1 cellular context compared by ENCODE assay signal in genomic region chr15:34101366-34102174, GRCh38.
TF ChIP-seq lines count a peak whose summit lies in the region.

TSS of gene EMC7 (minus strand) at chr15:34101862. CDS start at chr15:34101839, 23 bp downstream.
TSS of gene PGBD4 (plus strand) at chr15:34102083. CDS start at chr15:34102532, 449 bp downstream.

TF ChIP-seq in WTC11, 78 proteins besides CTCF, POLR2A, EP300 and RAD21 (continued from another document and continues in another):
- TF ChIP-seq, protein P1, sequence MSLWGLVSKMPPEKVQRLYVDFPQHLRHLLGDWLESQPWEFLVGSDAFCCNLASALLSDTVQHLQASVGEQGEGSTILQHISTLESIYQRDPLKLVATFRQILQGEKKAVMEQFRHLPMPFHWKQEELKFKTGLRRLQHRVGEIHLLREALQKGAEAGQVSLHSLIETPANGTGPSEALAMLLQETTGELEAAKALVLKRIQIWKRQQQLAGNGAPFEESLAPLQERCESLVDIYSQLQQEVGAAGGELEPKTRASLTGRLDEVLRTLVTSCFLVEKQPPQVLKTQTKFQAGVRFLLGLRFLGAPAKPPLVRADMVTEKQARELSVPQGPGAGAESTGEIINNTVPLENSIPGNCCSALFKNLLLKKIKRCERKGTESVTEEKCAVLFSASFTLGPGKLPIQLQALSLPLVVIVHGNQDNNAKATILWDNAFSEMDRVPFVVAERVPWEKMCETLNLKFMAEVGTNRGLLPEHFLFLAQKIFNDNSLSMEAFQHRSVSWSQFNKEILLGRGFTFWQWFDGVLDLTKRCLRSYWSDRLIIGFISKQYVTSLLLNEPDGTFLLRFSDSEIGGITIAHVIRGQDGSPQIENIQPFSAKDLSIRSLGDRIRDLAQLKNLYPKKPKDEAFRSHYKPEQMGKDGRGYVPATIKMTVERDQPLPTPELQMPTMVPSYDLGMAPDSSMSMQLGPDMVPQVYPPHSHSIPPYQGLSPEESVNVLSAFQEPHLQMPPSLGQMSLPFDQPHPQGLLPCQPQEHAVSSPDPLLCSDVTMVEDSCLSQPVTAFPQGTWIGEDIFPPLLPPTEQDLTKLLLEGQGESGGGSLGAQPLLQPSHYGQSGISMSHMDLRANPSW (CRISPR knock-in tag; conservative IDR thresholded peaks at IDR 0.05; ENCODE audit: low read depth): no peak
- no peak for TF ChIP-seq PRRX2 (CRISPR knock-in tag; IDR thresholded peaks at IDR 0.05)
- TF ChIP-seq GABPB1 (CRISPR knock-in tag; IDR thresholded peaks at IDR 0.05): peak; percentile 66; the same call in 1 of the 2 replicates
- no peak for TF ChIP-seq TEAD4 (CRISPR knock-in tag; IDR thresholded peaks at IDR 0.05)
- TF ChIP-seq E2F1 (CRISPR knock-in tag; IDR thresholded peaks at IDR 0.05): no peak
- TF ChIP-seq ZNF416 (CRISPR knock-in tag; IDR thresholded peaks at IDR 0.05): no peak
- TF ChIP-seq, protein P2, sequence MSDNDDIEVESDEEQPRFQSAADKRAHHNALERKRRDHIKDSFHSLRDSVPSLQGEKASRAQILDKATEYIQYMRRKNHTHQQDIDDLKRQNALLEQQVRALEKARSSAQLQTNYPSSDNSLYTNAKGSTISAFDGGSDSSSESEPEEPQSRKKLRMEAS (CRISPR knock-in tag; IDR thresholded peaks at IDR 0.05): peak; percentile 67
- TF ChIP-seq TEAD1 (CRISPR knock-in tag; IDR thresholded peaks at IDR 0.05): peak; percentile 67; the same call in 1 of the 2 replicates
- no peak for TF ChIP-seq ZNF263 (CRISPR knock-in tag; IDR thresholded peaks at IDR 0.05; ENCODE audit: low read depth)
- TF ChIP-seq SOX15 (CRISPR knock-in tag; IDR thresholded peaks at IDR 0.05): no peak
- TF ChIP-seq OVOL2 (CRISPR knock-in tag; IDR thresholded peaks at IDR 0.05; ENCODE audit: borderline replicate concordance): no peak
- TF ChIP-seq MYBL2 (CRISPR knock-in tag; IDR thresholded peaks at IDR 0.05): 0 out of 2 replicates have a peak, but pooled peaks have one; percentile 30
- peak; percentile 71 for TF ChIP-seq NFYB (CRISPR knock-in tag; conservative IDR thresholded peaks at IDR 0.05; ENCODE audit: low read depth)
- TF ChIP-seq CDX4 (CRISPR knock-in tag; IDR thresholded peaks at IDR 0.05; ENCODE audit: borderline replicate concordance): no peak
- TF ChIP-seq ELF4 (CRISPR knock-in tag; IDR thresholded peaks at IDR 0.05; ENCODE audit: low read depth): no peak
- TF ChIP-seq FOXP1 (CRISPR knock-in tag; IDR thresholded peaks at IDR 0.05; ENCODE audit: borderline replicate concordance): no peak
- no peak for TF ChIP-seq NFE2L1 (CRISPR knock-in tag; IDR thresholded peaks at IDR 0.05)
- TF ChIP-seq, protein P3, sequence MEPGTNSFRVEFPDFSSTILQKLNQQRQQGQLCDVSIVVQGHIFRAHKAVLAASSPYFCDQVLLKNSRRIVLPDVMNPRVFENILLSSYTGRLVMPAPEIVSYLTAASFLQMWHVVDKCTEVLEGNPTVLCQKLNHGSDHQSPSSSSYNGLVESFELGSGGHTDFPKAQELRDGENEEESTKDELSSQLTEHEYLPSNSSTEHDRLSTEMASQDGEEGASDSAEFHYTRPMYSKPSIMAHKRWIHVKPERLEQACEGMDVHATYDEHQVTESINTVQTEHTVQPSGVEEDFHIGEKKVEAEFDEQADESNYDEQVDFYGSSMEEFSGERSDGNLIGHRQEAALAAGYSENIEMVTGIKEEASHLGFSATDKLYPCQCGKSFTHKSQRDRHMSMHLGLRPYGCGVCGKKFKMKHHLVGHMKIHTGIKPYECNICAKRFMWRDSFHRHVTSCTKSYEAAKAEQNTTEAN (CRISPR knock-in tag; IDR thresholded peaks at IDR 0.05): no peak
- no peak for TF ChIP-seq IRF2 (CRISPR knock-in tag; IDR thresholded peaks at IDR 0.05; ENCODE audit: borderline replicate concordance, low read depth)
- TF ChIP-seq, protein P4, sequence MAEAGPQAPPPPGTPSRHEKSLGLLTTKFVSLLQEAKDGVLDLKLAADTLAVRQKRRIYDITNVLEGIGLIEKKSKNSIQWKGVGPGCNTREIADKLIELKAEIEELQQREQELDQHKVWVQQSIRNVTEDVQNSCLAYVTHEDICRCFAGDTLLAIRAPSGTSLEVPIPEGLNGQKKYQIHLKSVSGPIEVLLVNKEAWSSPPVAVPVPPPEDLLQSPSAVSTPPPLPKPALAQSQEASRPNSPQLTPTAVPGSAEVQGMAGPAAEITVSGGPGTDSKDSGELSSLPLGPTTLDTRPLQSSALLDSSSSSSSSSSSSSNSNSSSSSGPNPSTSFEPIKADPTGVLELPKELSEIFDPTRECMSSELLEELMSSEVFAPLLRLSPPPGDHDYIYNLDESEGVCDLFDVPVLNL (CRISPR knock-in tag; IDR thresholded peaks at IDR 0.05; ENCODE audit: borderline replicate concordance, low read depth): no peak
- TF ChIP-seq, protein P5, sequence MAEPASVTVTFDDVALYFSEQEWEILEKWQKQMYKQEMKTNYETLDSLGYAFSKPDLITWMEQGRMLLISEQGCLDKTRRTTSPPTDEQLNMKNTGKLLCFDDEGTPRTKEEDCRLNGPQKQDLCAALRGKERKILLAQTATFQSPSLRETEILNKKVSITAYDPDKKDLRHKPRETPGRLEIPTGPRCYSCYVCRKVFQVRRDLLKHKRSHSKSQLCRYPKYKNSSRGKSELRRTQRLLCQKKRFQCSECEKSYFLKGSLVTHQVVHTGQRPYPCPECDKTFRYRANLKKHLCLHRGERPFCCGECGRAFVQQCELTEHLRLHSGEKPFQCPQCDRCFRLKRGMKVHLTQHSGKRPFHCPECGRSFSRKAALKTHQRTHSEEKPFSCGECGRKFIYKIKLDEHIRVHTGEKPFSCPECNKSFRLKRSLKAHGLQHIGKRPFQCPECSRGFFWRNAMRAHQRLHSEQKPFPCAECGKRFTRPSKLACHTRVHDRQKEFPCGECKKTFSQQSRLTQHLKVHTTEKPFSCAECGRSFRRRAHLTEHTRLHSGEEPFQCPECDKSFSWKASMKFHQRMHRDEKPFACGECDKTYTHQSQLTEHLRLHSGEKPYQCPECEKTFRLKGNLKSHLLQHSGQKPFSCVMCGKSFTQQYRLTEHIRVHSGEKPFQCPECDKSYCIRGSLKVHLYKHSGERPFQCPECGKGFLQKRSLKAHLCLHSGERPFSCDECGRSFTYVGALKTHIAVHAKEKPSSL (CRISPR knock-in tag; conservative IDR thresholded peaks at IDR 0.05): no peak
- no peak for TF ChIP-seq GRHL2 (CRISPR knock-in tag; IDR thresholded peaks at IDR 0.05; ENCODE audit: insufficient replicate concordance, severe bottlenecking)
- TF ChIP-seq RORB (CRISPR knock-in tag; IDR thresholded peaks at IDR 0.05): no peak
- no peak for TF ChIP-seq ZNF423 (CRISPR knock-in tag; IDR thresholded peaks at IDR 0.05)
- no peak for TF ChIP-seq ZNF671 (CRISPR knock-in tag; IDR thresholded peaks at IDR 0.05)
- TF ChIP-seq NFATC4 (CRISPR knock-in tag; IDR thresholded peaks at IDR 0.05): no peak
- TF ChIP-seq JUN (CRISPR knock-in tag; IDR thresholded peaks at IDR 0.05): 0 out of 2 replicates have a peak, but pooled peaks have one; percentile 50
- no peak for TF ChIP-seq JAZF1 (CRISPR knock-in tag; IDR thresholded peaks at IDR 0.05)
- TF ChIP-seq ERG (CRISPR knock-in tag; IDR thresholded peaks at IDR 0.05): no peak
- TF ChIP-seq ZNF138 (CRISPR knock-in tag; conservative IDR thresholded peaks at IDR 0.05): no peak
- TF ChIP-seq FOXK1 (CRISPR knock-in tag; IDR thresholded peaks at IDR 0.05): peak; percentile 71; the same call in 1 of the 2 replicates
- no peak for TF ChIP-seq NR1H2 (CRISPR knock-in tag; IDR thresholded peaks at IDR 0.05)
- no peak for TF ChIP-seq ESRRA (CRISPR knock-in tag; IDR thresholded peaks at IDR 0.05; ENCODE audit: borderline replicate concordance)
- TF ChIP-seq SMAD4 (CRISPR knock-in tag; IDR thresholded peaks at IDR 0.05): 0 out of 2 replicates have a peak, but pooled peaks have one; percentile 35
- TF ChIP-seq, protein P6, sequence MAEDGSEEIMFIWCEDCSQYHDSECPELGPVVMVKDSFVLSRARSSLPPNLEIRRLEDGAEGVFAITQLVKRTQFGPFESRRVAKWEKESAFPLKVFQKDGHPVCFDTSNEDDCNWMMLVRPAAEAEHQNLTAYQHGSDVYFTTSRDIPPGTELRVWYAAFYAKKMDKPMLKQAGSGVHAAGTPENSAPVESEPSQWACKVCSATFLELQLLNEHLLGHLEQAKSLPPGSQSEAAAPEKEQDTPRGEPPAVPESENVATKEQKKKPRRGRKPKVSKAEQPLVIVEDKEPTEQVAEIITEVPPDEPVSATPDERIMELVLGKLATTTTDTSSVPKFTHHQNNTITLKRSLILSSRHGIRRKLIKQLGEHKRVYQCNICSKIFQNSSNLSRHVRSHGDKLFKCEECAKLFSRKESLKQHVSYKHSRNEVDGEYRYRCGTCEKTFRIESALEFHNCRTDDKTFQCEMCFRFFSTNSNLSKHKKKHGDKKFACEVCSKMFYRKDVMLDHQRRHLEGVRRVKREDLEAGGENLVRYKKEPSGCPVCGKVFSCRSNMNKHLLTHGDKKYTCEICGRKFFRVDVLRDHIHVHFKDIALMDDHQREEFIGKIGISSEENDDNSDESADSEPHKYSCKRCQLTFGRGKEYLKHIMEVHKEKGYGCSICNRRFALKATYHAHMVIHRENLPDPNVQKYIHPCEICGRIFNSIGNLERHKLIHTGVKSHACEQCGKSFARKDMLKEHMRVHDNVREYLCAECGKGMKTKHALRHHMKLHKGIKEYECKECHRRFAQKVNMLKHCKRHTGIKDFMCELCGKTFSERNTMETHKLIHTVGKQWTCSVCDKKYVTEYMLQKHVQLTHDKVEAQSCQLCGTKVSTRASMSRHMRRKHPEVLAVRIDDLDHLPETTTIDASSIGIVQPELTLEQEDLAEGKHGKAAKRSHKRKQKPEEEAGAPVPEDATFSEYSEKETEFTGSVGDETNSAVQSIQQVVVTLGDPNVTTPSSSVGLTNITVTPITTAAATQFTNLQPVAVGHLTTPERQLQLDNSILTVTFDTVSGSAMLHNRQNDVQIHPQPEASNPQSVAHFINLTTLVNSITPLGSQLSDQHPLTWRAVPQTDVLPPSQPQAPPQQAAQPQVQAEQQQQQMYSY (CRISPR knock-in tag; IDR thresholded peaks at IDR 0.05): no peak
- TF ChIP-seq, protein P7, sequence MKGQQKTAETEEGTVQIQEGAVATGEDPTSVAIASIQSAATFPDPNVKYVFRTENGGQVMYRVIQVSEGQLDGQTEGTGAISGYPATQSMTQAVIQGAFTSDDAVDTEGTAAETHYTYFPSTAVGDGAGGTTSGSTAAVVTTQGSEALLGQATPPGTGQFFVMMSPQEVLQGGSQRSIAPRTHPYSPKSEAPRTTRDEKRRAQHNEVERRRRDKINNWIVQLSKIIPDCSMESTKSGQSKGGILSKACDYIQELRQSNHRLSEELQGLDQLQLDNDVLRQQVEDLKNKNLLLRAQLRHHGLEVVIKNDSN (CRISPR knock-in tag; IDR thresholded peaks at IDR 0.05): peak; percentile 40; the same call in 1 of the 2 replicates
- TF ChIP-seq, protein P8, sequence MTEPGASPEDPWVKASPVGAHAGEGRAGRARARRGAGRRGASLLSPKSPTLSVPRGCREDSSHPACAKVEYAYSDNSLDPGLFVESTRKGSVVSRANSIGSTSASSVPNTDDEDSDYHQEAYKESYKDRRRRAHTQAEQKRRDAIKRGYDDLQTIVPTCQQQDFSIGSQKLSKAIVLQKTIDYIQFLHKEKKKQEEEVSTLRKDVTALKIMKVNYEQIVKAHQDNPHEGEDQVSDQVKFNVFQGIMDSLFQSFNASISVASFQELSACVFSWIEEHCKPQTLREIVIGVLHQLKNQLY (CRISPR knock-in tag; IDR thresholded peaks at IDR 0.05): no peak
- TF ChIP-seq, protein P9, sequence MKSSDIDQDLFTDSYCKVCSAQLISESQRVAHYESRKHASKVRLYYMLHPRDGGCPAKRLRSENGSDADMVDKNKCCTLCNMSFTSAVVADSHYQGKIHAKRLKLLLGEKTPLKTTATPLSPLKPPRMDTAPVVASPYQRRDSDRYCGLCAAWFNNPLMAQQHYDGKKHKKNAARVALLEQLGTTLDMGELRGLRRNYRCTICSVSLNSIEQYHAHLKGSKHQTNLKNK (CRISPR knock-in tag; IDR thresholded peaks at IDR 0.05): no peak
- TF ChIP-seq TP53 (CRISPR knock-in tag; IDR thresholded peaks at IDR 0.05): no peak
- no peak for TF ChIP-seq MXD4 (CRISPR knock-in tag; IDR thresholded peaks at IDR 0.05; ENCODE audit: borderline replicate concordance)
- peak; percentile 65 for TF ChIP-seq SP1 (CRISPR knock-in tag; conservative IDR thresholded peaks at IDR 0.05)
- TF ChIP-seq ZNF396 (CRISPR knock-in tag; IDR thresholded peaks at IDR 0.05; ENCODE audit: borderline replicate concordance): no peak
- no peak for TF ChIP-seq NR2C2 (CRISPR knock-in tag; IDR thresholded peaks at IDR 0.05)
